In genomic region chr19:16756649-16757048, GRCh38 we compare ENCODE assay signal across 30 cellular contexts. TPM values are rescaled to one million over a fixed set of nuclear protein-coding genes. Genes with fewer than 3 reads are reported as not detected.
DNase-seq lines count a peak whose midpoint lies in the region; ATAC-seq and TF ChIP-seq lines count a peak whose summit lies in the region.
"Had no signal": no experiment of that assay in that cellular context is flagged by ENCODE, and none has a peak within 500 bp of the region (broad histone marks: within the 10 kb centered on the region; RNA-seq: fewer than 3 reads in every experiment).

No MANE protein-coding gene starts in this region.

- TF ChIP-seq CTCF in HEK293 (tag by site-specific recombination; IDR thresholded peaks at IDR 0.05) = no peak
- no peak for TF ChIP-seq CTCF in WTC11 (IDR thresholded peaks at IDR 0.05)

- H3K27ac Mint-ChIP-seq in WTC11 = no peak overlapping the region
- H3K27ac Mint-ChIP-seq: B cell; CD4-positive, alpha-beta memory T cell; CD4-positive, alpha-beta T cell; CD4-positive, CD25-positive, alpha-beta regulatory T cell; CD8-positive, alpha-beta memory T cell; CD8-positive, alpha-beta T cell had no signal

- H3K36me3 Mint-ChIP-seq in WTC11 = no peaks in the 10 kb centered on the region
- H3K36me3 Mint-ChIP-seq: CD14-positive monocyte; CD4-positive, alpha-beta memory T cell; CD4-positive, CD25-positive, alpha-beta regulatory T cell; CD8-positive, alpha-beta memory T cell; CD8-positive, alpha-beta T cell had no signal

- H3K4me1 ChIP-seq in HEK293 (ENCODE audit: control insufficient read depth, insufficient read depth, low read length) = no peaks in the 10 kb centered on the region
- H3K4me1 ChIP-seq: A549, BE2C, Caco-2 had no signal

- H3K9me3 ChIP-seq in HEK293 (ENCODE audit: control insufficient read depth, insufficient read depth, low read depth, low read length) = no peaks in the 10 kb centered on the region
- H3K9me3 ChIP-seq: A549, BE2C, BLaER1, Caco-2 had no signal

- peaks cover 21% of the 10 kb centered on the region for H3K27me3 Mint-ChIP-seq in WTC11 (ENCODE audit: low read depth)

- no peak for DNase-seq in WTC11 (ENCODE audit: low spot score)
- DNase-seq: 8988T; ACHN; AML-193; BE2C; C1 segment of cervical spinal cord; Caco-2; Calu3; CD4-positive, alpha-beta memory T cell; CD4-positive, alpha-beta T cell; CD4-positive, CD25-positive, alpha-beta regulatory T cell; CD8-positive, alpha-beta memory T cell; CD8-positive, alpha-beta T cell; COR-L47; DMS 273 treated with DMSO at 0.1 percent for 48 hours; DMS153; DMS53; DMS79; DMS79 treated with DMSO at 0.1 percent for 48 hours; DND-41; EL had no signal

- no peaks in the 10 kb centered on the region for H3K4me1 Mint-ChIP-seq in WTC11
- H3K4me1 Mint-ChIP-seq: CD14-positive monocyte; CD4-positive, alpha-beta memory T cell; CD4-positive, CD25-positive, alpha-beta regulatory T cell; CD8-positive, alpha-beta memory T cell had no signal

- no peak overlapping the region for H3K27ac ChIP-seq in HEK293 (ENCODE audit: extremely low read depth, low read depth, low read length)
- H3K27ac ChIP-seq: 22Rv1; A549; BLaER1; BLaER1 treated with 17β-estradiol and CSF1 and Interleukin-3, amounts not matched to agents 10 nM and 100 nM; C4-2B had no signal

- CTCF ChIA-PET in HEK293 (lab: Yijun Ruan, JAX) (interaction anchor here (0.7 kb wide), 1 partner anchor 14 kb away, joined by 3 read pairs; no protein-coding TSS in a partner anchor), WTC11 (lab: Charles Lee) (no interaction called here)

- peaks cover 14% of the 10 kb centered on the region for H3K9me3 Mint-ChIP-seq in WTC11
- H3K9me3 Mint-ChIP-seq: CD4-positive, alpha-beta memory T cell; CD4-positive, alpha-beta T cell; CD8-positive, alpha-beta T cell had no signal

- ATAC-seq in WTC11 = no peak
- ATAC-seq: A549; CD8-positive, alpha-beta T cell had no signal

- H3K4me3 Mint-ChIP-seq in WTC11 = no peak overlapping the region
- H3K4me3 Mint-ChIP-seq: B cell; CD14-positive monocyte; CD4-positive, alpha-beta memory T cell; CD4-positive, alpha-beta T cell; CD4-positive, CD25-positive, alpha-beta regulatory T cell; CD8-positive, alpha-beta memory T cell; CD8-positive, alpha-beta T cell had no signal

- POLR2A ChIA-PET in HEK293 (lab: Yijun Ruan, JAX) = no interaction called here
- POLR2A ChIA-PET in WTC11 (lab: Charles Lee) = no interaction called here

- H3K4me3 ChIP-seq in HEK293 (ENCODE audit: low read depth, low read length) = no peak overlapping the region
- H3K4me3 ChIP-seq: A549; BLaER1; BLaER1 treated with 17β-estradiol and CSF1 and Interleukin-3, amounts not matched to agents 10 nM and 100 nM had no signal

- H3K36me3 ChIP-seq in HEK293 (ENCODE audit: control insufficient read depth in 2 of 2, insufficient read depth in 1 of 2, low read length in 2 of 2) = no peaks in the 10 kb centered on the region
- H3K36me3 ChIP-seq: BE2C; BLaER1; BLaER1 treated with 17β-estradiol and CSF1 and Interleukin-3, amounts not matched to agents 10 nM and 100 nM had no signal

TF ChIP-seq in HEK293, 187 proteins besides CTCF, POLR2A, EP300 and RAD21:
- no peak for TF ChIP-seq ZBTB10 (tag by site-specific recombination; IDR thresholded peaks at IDR 0.05)
- TF ChIP-seq FEZF1 (tag by site-specific recombination; IDR thresholded peaks at IDR 0.05) = no peak
- TF ChIP-seq KLF1 (tag by site-specific recombination; IDR thresholded peaks at IDR 0.05) = no peak
- peak; percentile 94 for TF ChIP-seq ZNF610 (tag by site-specific recombination; IDR thresholded peaks at IDR 0.05; ENCODE audit: borderline replicate concordance)
- TF ChIP-seq ZNF223 (tag by site-specific recombination; IDR thresholded peaks at IDR 0.05) = no peak
- no peak for TF ChIP-seq ZNF768 (tag by site-specific recombination; IDR thresholded peaks at IDR 0.05)
- TF ChIP-seq ZNF433 (tag by site-specific recombination; IDR thresholded peaks at IDR 0.05; ENCODE audit: low read depth) = no peak
TF ChIP-seq in HEK293: peak in this region for 1.

TF ChIP-seq in WTC11, 78 proteins besides CTCF, POLR2A, EP300 and RAD21 (continues in another document):
- TF ChIP-seq AFF4 (CRISPR knock-in tag; IDR thresholded peaks at IDR 0.05; ENCODE audit: borderline replicate concordance) (no peak), KAT7 (CRISPR knock-in tag; IDR thresholded peaks at IDR 0.05; ENCODE audit: borderline replicate concordance) (no peak), NFYB (CRISPR knock-in tag; conservative IDR thresholded peaks at IDR 0.05; ENCODE audit: low read depth) (no peak), CREM (CRISPR knock-in tag; IDR thresholded peaks at IDR 0.05) (no peak), ZMAT4 (CRISPR knock-in tag; IDR thresholded peaks at IDR 0.05) (no peak), AR (CRISPR knock-in tag; IDR thresholded peaks at IDR 0.05) (no peak), USF1 (CRISPR knock-in tag; IDR thresholded peaks at IDR 0.05) (no peak), HMGA2 (CRISPR knock-in tag; IDR thresholded peaks at IDR 0.05) (no peak), E2F4 (CRISPR knock-in tag; IDR thresholded peaks at IDR 0.05; ENCODE audit: borderline replicate concordance, low read depth) (no peak)

RNA-seq across cellular contexts. Expression of gene NWD1, which starts 37.0 kb away (rescaled TPM):
- total RNA-seq in WTC11 (2021) = not detected in 3 replicates
- total RNA-seq: Caco-2; CD4-positive, alpha-beta memory T cell; CD4-positive, alpha-beta T cell; CD4-positive, CD25-positive, alpha-beta regulatory T cell; CD8-positive, alpha-beta memory T cell; CD8-positive, alpha-beta T cell; Daoy had no signal
